Comparison of ENCODE assay signal across 9 cellular contexts in genomic region chr6:29325777-29326176, GRCh38. TPM values are rescaled to one million over a fixed set of nuclear protein-coding genes. Genes with fewer than 3 reads are reported as not detected.
"Had no signal": no experiment of that assay in that cellular context is flagged by ENCODE, and none has a peak within 500 bp of the region (broad histone marks: within the 10 kb centered on the region; RNA-seq: fewer than 3 reads in every experiment).

No MANE protein-coding gene starts in this region.

- H3K4me3 ChIP-seq: GM12878 had no signal

- FAIRE-seq: G401.6, GM12878, GM12891, GM12892, GM18507, GM19239 had no signal

- DNase-seq: GDM1, GF-D8 had no signal

- ATAC-seq: GM12878 had no signal

RNA-seq across cellular contexts. Expression of gene OR14J1, which starts 24.3 kb away (rescaled TPM):
- total RNA-seq: G401, GM12878 had no signal
- polyA plus RNA-seq: GM12878 had no signal

RNA-seq across cellular contexts. Expression of gene OR5V1, which starts 42.9 kb away (rescaled TPM):
- total RNA-seq: G401, GM12878 had no signal
- polyA plus RNA-seq: GM12878 had no signal

RNA-seq across cellular contexts. Expression of gene OR12D3, which starts 49.3 kb away (rescaled TPM):
- total RNA-seq: G401, GM12878 had no signal
- polyA plus RNA-seq: GM12878 had no signal
